Comparison of ENCODE assay signal across 28 cellular contexts in genomic region chr22:23353004-23353403, GRCh38.
"Had no signal": no experiment of that assay in that cellular context is flagged by ENCODE, and none has a peak within 500 bp of the region (broad histone marks: within the 10 kb centered on the region; RNA-seq: fewer than 3 reads in every experiment).

No MANE protein-coding gene starts in this region.

- H3K36me3 ChIP-seq: gastroesophageal sphincter, heart left ventricle, left lung, lower lobe of right lung had no signal

- H3K4me1 ChIP-seq: foreskin keratinocyte, gastroesophageal sphincter, heart left ventricle, left lung, lower lobe of right lung had no signal

- H3K4me3 Mint-ChIP-seq: effector memory CD8-positive, alpha-beta T cell; endodermal cell; mesothelial cell of epicardium; naive thymus-derived CD8-positive, alpha-beta T cell had no signal

- H3K27ac ChIP-seq: coronary artery, dorsolateral prefrontal cortex, epithelial cell of prostate, foreskin keratinocyte, gastroesophageal sphincter, heart left ventricle, hepatocyte, left lung, lower lobe of right lung had no signal

- FAIRE-seq: colon, endometrium, frontal cortex, islet of Langerhans, keratinocyte had no signal

- H3K79me2 ChIP-seq: hepatocyte had no signal

- H3K4me2 ChIP-seq: hepatocyte had no signal

- ATAC-seq: effector memory CD8-positive, alpha-beta T cell; esophagus mucosa; foreskin keratinocyte; gastroesophageal sphincter; heart left ventricle; left cardiac atrium; left lung; left ventricle myocardium superior; lower lobe of right lung; mucosa of descending colon; naive thymus-derived CD8-positive, alpha-beta T cell had no signal

- DNase-seq: dermis blood vessel endothelial cell; dorsolateral prefrontal cortex; effector CD8-positive, alpha-beta T cell; effector memory CD8-positive, alpha-beta T cell; endodermal cell; erythroblast; foreskin keratinocyte; heart left ventricle; hypothalamus; left cardiac atrium; left lung; left ventricle myocardium superior; lower lobe of right lung; mesenchymal stem cell; mucosa of descending colon; naive B cell; naive thymus-derived CD8-positive, alpha-beta T cell had no signal

- H3K4me3 ChIP-seq: coronary artery, dorsolateral prefrontal cortex, gastroesophageal sphincter, heart left ventricle, hepatocyte, left lung, lower lobe of right lung, mucosa of descending colon had no signal

- H3K27me3 ChIP-seq: hepatocyte had no signal

- H3K27ac Mint-ChIP-seq: effector memory CD8-positive, alpha-beta T cell; endodermal cell; mesothelial cell of epicardium; naive thymus-derived CD8-positive, alpha-beta T cell had no signal

- H2AFZ ChIP-seq: hepatocyte had no signal

- H3K4me1 Mint-ChIP-seq: endodermal cell, naive B cell had no signal

- H3K9me3 ChIP-seq: gastroesophageal sphincter, heart left ventricle, left lung, lower lobe of right lung, mucosa of descending colon had no signal

- H3K9me3 Mint-ChIP-seq: effector memory CD8-positive, alpha-beta T cell; endodermal cell; mesothelial cell of epicardium; naive B cell; naive thymus-derived CD8-positive, alpha-beta T cell had no signal

- H3K36me3 Mint-ChIP-seq: mesothelial cell of epicardium; naive B cell; naive thymus-derived CD8-positive, alpha-beta T cell had no signal
